In the genomic region with DNA sequence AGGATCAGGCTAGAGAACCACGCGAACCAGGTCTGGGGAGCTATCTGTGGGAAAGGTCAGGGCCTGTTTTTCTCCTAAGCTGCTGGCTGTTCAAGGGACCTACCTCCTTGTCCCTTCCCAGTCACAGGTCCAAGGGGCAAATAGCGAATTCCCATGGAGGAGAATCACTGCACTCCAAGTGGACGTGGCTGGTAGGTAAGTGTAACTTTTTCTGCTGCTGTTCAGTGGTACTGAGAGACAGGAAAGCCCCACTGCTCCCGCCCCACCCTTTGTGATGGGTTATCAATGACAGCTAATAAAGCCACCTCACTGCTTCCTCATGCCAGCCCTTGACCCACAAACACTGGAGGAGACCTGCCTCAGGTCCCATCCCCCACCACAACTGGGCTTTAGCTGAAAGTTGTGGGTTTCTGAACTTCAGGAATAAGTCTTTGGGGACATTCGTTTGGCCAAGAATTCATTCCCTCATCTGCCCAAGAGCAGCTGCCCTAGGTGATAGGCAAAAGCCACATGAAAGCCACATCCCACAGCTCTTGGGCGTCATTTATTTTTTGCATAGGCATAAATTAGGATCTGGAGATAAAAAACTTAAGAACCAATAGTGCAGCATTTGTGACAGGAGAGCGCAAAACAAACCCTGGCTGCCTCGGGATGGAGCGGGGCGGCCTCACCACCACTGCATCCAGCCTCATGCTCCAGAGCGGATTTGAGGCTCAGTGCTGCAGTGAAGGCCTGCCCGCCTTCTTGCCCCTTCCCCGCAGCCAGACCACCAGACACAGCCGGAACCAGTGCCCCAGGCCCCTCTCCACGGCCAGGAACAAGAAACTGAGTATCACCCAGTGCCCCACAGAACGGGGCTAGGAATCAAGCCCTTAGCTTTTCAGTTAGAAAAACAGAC, we compare ENCODE assay signal across 1 cellular context.
A peak's percentile ranks its signal among the peaks of the same experiment; 100 is the strongest.
TF ChIP-seq lines count a peak whose summit lies in the region.

No MANE protein-coding gene starts in this region.

TF ChIP-seq in K562, 482 proteins besides CTCF, POLR2A, EP300 and RAD21:
- TF ChIP-seq NR1H2 (CRISPR knock-in tag; IDR thresholded peaks at IDR 0.05): no peak
- TF ChIP-seq POLR2G (IDR thresholded peaks at IDR 0.05; ENCODE audit: low read depth, low read length): peak; percentile 60; the same call in 1 of the 2 replicates
